Comparison of ENCODE assay signal across 6 cellular contexts in genomic region chr19:53157601-53158000, GRCh38. TPM values are rescaled to one million over a fixed set of nuclear protein-coding genes. Genes with fewer than 3 reads are reported as not detected.
DNase-seq lines count a peak whose midpoint lies in the region; ATAC-seq, FAIRE-seq and TF ChIP-seq lines count a peak whose summit lies in the region.

No MANE protein-coding gene starts in this region.

- peak overlapping the region; percentile 91 for H2AFZ ChIP-seq in PC-3 (ENCODE audit: low read length)
- H2AFZ ChIP-seq in endothelial cell of umbilical vein (ENCODE audit: low read depth, low read length), result peak overlapping the region; percentile 70
- peak overlapping the region; percentile 86 for H2AFZ ChIP-seq in smooth muscle cell (ENCODE audit: low read depth)

- peak; percentile 52; the same call in 1 of the 2 replicates for ATAC-seq in PC-3
- ATAC-seq in HG02884 (IDR thresholded peaks at IDR 0.05; ENCODE audit: unreplicated experiment), result no peak
- no peak for ATAC-seq in HG03045 (IDR thresholded peaks at IDR 0.05; ENCODE audit: unreplicated experiment)

- POLR2A ChIA-PET in PC-3 (lab: Charles Lee; ENCODE audit: unreplicated experiment) (no interaction called here), endothelial cell of umbilical vein (lab: Charles Lee) (no interaction called here)

- H4K20me1 ChIP-seq in PC-3 (ENCODE audit: low read length) (no peaks in the 10 kb centered on the region), endothelial cell of umbilical vein (replicated peaks; ENCODE audit: control insufficient read depth, extremely low read depth, insufficient read depth, low read length) (no peaks in the 10 kb centered on the region), smooth muscle cell (ENCODE audit: low read depth) (peaks cover 14% of the 10 kb centered on the region)

- peak overlapping the region; percentile 93 for H3K4me2 ChIP-seq in PC-3 (ENCODE audit: low read length)
- H3K4me2 ChIP-seq in endothelial cell of umbilical vein (ENCODE audit: insufficient read depth, low read length), result peak overlapping the region; percentile 88
- peak overlapping the region; percentile 99 for H3K4me2 ChIP-seq in smooth muscle cell

- BruUV-seq in PC-3 (replicated peaks; lab: Mats Ljungman, UMichigan), result no TSS peak
- no TSS peak for BruUV-seq in endothelial cell of umbilical vein (replicated peaks; lab: Mats Ljungman, UMichigan)

- dilution Hi-C loops in endothelial cell of umbilical vein (cut with MboI; ENCODE audit: extremely low pct_ligation_motif_present, low sequenced_read_pairs), result no loop called here

- no peaks in the 10 kb centered on the region for H3K9me1 ChIP-seq in endothelial cell of umbilical vein (replicated peaks; ENCODE audit: control insufficient read depth, extremely low read depth, insufficient read depth, low read length)

- TF ChIP-seq POLR2A in endothelial cell of umbilical vein (IDR thresholded peaks at IDR 0.05; ENCODE audit: low read depth, low read length), result no peak

- no peak for TF ChIP-seq CTCF in PC-3 (conservative IDR thresholded peaks at IDR 0.05; ENCODE audit: low read depth, low read length)
- no peak for TF ChIP-seq CTCF in endothelial cell of umbilical vein (IDR thresholded peaks at IDR 0.05; ENCODE audit: extremely low read depth in 1 of 2, insufficient read depth in 1 of 2, low read depth in 1 of 2, low read length in 2 of 2)
- no peak for TF ChIP-seq CTCF in smooth muscle cell (IDR thresholded peaks at IDR 0.05; ENCODE audit: borderline replicate concordance, insufficient read depth, poor library complexity, severe bottlenecking)

- H3K9ac ChIP-seq in PC-3 (ENCODE audit: low read length) (peak overlapping the region; percentile 64), endothelial cell of umbilical vein (replicated peaks; ENCODE audit: extremely low read depth, insufficient read depth, low read length) (peak overlapping the region; percentile 3), smooth muscle cell (ENCODE audit: low read depth) (peak overlapping the region; percentile 76)

- H3K27me3 ChIP-seq in PC-3 (ENCODE audit: low read length) (no peaks in the 10 kb centered on the region), endothelial cell of umbilical vein (ENCODE audit: control insufficient read depth in 2 of 2, insufficient read depth in 2 of 2, low read length in 2 of 2) (no peaks in the 10 kb centered on the region), smooth muscle cell (ENCODE audit: low read depth) (no peaks in the 10 kb centered on the region)

- DNase-seq in PC-3 (peak; percentile 25), endothelial cell of umbilical vein (ENCODE audit: low read depth, low spot score) (no peak), smooth muscle cell (lab: John Stamatoyannopoulos, UW; ENCODE audit: unreplicated experiment) (no peak), NCI-H1417 treated with DMSO at 0.1 percent for 48 hours (lab: John Stamatoyannopoulos, UW) (no peak)

- H3K36me3 ChIP-seq in PC-3 (ENCODE audit: low read depth, low read length) (peaks cover 19% of the 10 kb centered on the region), endothelial cell of umbilical vein (ENCODE audit: control insufficient read depth in 2 of 2, extremely low read depth in 1 of 2, insufficient read depth in 2 of 2, low read length in 2 of 2) (no peaks in the 10 kb centered on the region), smooth muscle cell (ENCODE audit: low read depth) (no peaks in the 10 kb centered on the region)

- H3K9me3 ChIP-seq in PC-3 (ENCODE audit: low read length) (peaks cover 22% of the 10 kb centered on the region), endothelial cell of umbilical vein (replicated peaks; ENCODE audit: control insufficient read depth, insufficient read depth, low read length) (peaks cover 2% of the 10 kb centered on the region), smooth muscle cell (replicated peaks; ENCODE audit: low read depth) (no peaks in the 10 kb centered on the region)

- H3K4me3 ChIP-seq in PC-3 (ENCODE audit: low read length) (peak overlapping the region; percentile 78), endothelial cell of umbilical vein (replicated peaks in 1 of 3; ENCODE audit: insufficient read depth in 1 of 3, low read depth in 1 of 3, low read length in 3 of 3) (peak overlapping the region in 2 of 3 experiments; percentile 66 to 68), smooth muscle cell (peak overlapping the region; percentile 48)

- no peaks in the 10 kb centered on the region for H3K9me2 ChIP-seq in PC-3 (replicated peaks; ENCODE audit: low read length)

- H3F3A ChIP-seq in PC-3 (ENCODE audit: low read length, unreplicated experiment) (no peaks in the 10 kb centered on the region), smooth muscle cell (ENCODE audit: low read depth) (no peaks in the 10 kb centered on the region)

- H3K79me2 ChIP-seq in PC-3 (ENCODE audit: low read length) (peaks cover 16% of the 10 kb centered on the region), endothelial cell of umbilical vein (ENCODE audit: control insufficient read depth, insufficient read depth, low read length) (no peaks in the 10 kb centered on the region), smooth muscle cell (ENCODE audit: low read depth) (peaks cover 7% of the 10 kb centered on the region)

- H3K4me1 ChIP-seq in PC-3 (ENCODE audit: insufficient read depth, low read length) (0 out of 2 replicates have a peak, but pooled peaks cover 10% of the 10 kb centered on the region), endothelial cell of umbilical vein (ENCODE audit: control insufficient read depth, extremely low read depth, insufficient read depth, low read length) (peaks cover 8% of the 10 kb centered on the region), smooth muscle cell (ENCODE audit: low read depth) (peaks cover 8% of the 10 kb centered on the region)

- intact Hi-C loops in PC-3 (cut with micrococcal nuclease) (no loop called here), endothelial cell of umbilical vein (cut with micrococcal nuclease) (no loop called here)

- H3K27ac ChIP-seq in PC-3 (ENCODE audit: low read length) (no peak overlapping the region), endothelial cell of umbilical vein (ENCODE audit: insufficient read depth, low read depth, low read length) (no peak overlapping the region), smooth muscle cell (ENCODE audit: low read depth) (peak overlapping the region; percentile 19)

- WGBS in smooth muscle cell (ENCODE audit: low lambda C conversion rate), result 29% methylated on average over 7 of the region's 7 CpGs

- no peak for FAIRE-seq in endothelial cell of umbilical vein (lab: Jason Lieb, UNC)

- CTCF ChIA-PET in PC-3 (lab: Charles Lee) (no interaction called here), endothelial cell of umbilical vein (lab: Charles Lee) (interaction anchor here (1.8 kb wide), 1 partner anchor 81 kb away, joined by 11 read pairs; no protein-coding TSS in a partner anchor)

TF ChIP-seq in endothelial cell of umbilical vein, 7 proteins besides CTCF, POLR2A, EP300 and RAD21 (continues in another document):
- no peak for TF ChIP-seq POLR2AphosphoS5 (IDR thresholded peaks at IDR 0.05; ENCODE audit: insufficient read depth, low read depth, low read length)

RNA-seq across cellular contexts. Expression of gene ZNF347, which starts 1.3 kb away (rescaled TPM):
- total RNA-seq in PC-3 (2014; rRNA removed) (8.5 and 9.1 TPM in 2 replicates), endothelial cell of umbilical vein (6.3 and 6.6 TPM in 2 replicates), smooth muscle cell (9.9 and 17.8 TPM in 2 replicates)
- polyA plus RNA-seq in endothelial cell of umbilical vein (0.94 and 1.5 TPM in 2 replicates), smooth muscle cell (4.5 and 4.7 TPM in 2 replicates)
- 1.9 and 2.1 TPM in 2 replicates for polyA plus RNA-seq in endothelial cell of umbilical vein (2011; cell fraction: cytosol; rRNA removed)
- polyA plus RNA-seq in endothelial cell of umbilical vein (2011; cell fraction: nucleus; rRNA removed), result 3.3 and 4.3 TPM in 2 replicates
- 1.9 and 2.5 TPM in 2 replicates for polyA plus RNA-seq in endothelial cell of umbilical vein (2012)
- polyA minus RNA-seq in endothelial cell of umbilical vein, result 4.8 and 5.5 TPM in 2 replicates
- polyA minus RNA-seq in endothelial cell of umbilical vein (2011; cell fraction: cytosol; rRNA and poly(A)+ RNA removed), result not detected
- 4.0 and 8.1 TPM in 2 replicates for polyA minus RNA-seq in endothelial cell of umbilical vein (2011; cell fraction: nucleus; rRNA and poly(A)+ RNA removed)

RNA-seq across cellular contexts. Expression of gene ZNF415, which starts 24.9 kb away (rescaled TPM):
- 1.3 and 5.2 TPM in 2 replicates for total RNA-seq in PC-3 (2014; rRNA removed)
- 0.69 TPM in 1 of 2 replicates, not detected in the other for total RNA-seq in endothelial cell of umbilical vein
- polyA plus RNA-seq in endothelial cell of umbilical vein, result 0.30 and 0.48 TPM in 2 replicates
- 0.38 and 0.53 TPM in 2 replicates for polyA plus RNA-seq in endothelial cell of umbilical vein (2011; cell fraction: cytosol; rRNA removed)
- 0.41 and 0.55 TPM in 2 replicates for polyA plus RNA-seq in endothelial cell of umbilical vein (2011; cell fraction: nucleus; rRNA removed)
- polyA plus RNA-seq in endothelial cell of umbilical vein (2012), result 0.30 and 0.40 TPM in 2 replicates
- 1.0 TPM in 1 of 2 replicates, not detected in the other for polyA minus RNA-seq in endothelial cell of umbilical vein
- polyA minus RNA-seq in endothelial cell of umbilical vein (2011; cell fraction: cytosol; rRNA and poly(A)+ RNA removed), result not detected
- 0.24 and 0.58 TPM in 2 replicates for polyA minus RNA-seq in endothelial cell of umbilical vein (2011; cell fraction: nucleus; rRNA and poly(A)+ RNA removed)
- 14.8 and 48.7 TPM in 2 replicates for total RNA-seq in smooth muscle cell
- 6.7 and 12.4 TPM in 2 replicates for polyA plus RNA-seq in smooth muscle cell

RNA-seq across cellular contexts. Expression of gene ZNF665, which starts 35.6 kb away (rescaled TPM):
- 0.77 and 0.81 TPM in 2 replicates for total RNA-seq in PC-3 (2014; rRNA removed)
- 1.8 and 2.1 TPM in 2 replicates for total RNA-seq in endothelial cell of umbilical vein
- 1.3 and 2.7 TPM in 2 replicates for polyA plus RNA-seq in endothelial cell of umbilical vein
- polyA plus RNA-seq in endothelial cell of umbilical vein (2011; cell fraction: cytosol; rRNA removed), result 2.4 and 3.1 TPM in 2 replicates
- polyA plus RNA-seq in endothelial cell of umbilical vein (2011; cell fraction: nucleus; rRNA removed), result 2.0 and 3.8 TPM in 2 replicates
- 1.6 and 2.2 TPM in 2 replicates for polyA plus RNA-seq in endothelial cell of umbilical vein (2012)
- 0.78 and 2.6 TPM in 2 replicates for polyA minus RNA-seq in endothelial cell of umbilical vein
- polyA minus RNA-seq in endothelial cell of umbilical vein (2011; cell fraction: cytosol; rRNA and poly(A)+ RNA removed), result not detected
- 1.4 and 3.9 TPM in 2 replicates for polyA minus RNA-seq in endothelial cell of umbilical vein (2011; cell fraction: nucleus; rRNA and poly(A)+ RNA removed)
- 2.8 and 9.9 TPM in 2 replicates for total RNA-seq in smooth muscle cell
- 4.4 and 6.0 TPM in 2 replicates for polyA plus RNA-seq in smooth muscle cell

RNA-seq across cellular contexts. Expression of gene ZNF160, which starts 54.4 kb away (rescaled TPM):
- 22.3 and 25.1 TPM in 2 replicates for total RNA-seq in PC-3 (2014; rRNA removed)
- total RNA-seq in endothelial cell of umbilical vein, result 16.4 and 19.7 TPM in 2 replicates
- polyA plus RNA-seq in endothelial cell of umbilical vein, result 11.3 and 12.7 TPM in 2 replicates
- 5.5 and 7.4 TPM in 2 replicates for polyA plus RNA-seq in endothelial cell of umbilical vein (2011; cell fraction: cytosol; rRNA removed)
- 41.5 and 48.5 TPM in 2 replicates for polyA plus RNA-seq in endothelial cell of umbilical vein (2011; cell fraction: nucleus; rRNA removed)
- polyA plus RNA-seq in endothelial cell of umbilical vein (2012), result 9.7 and 10.2 TPM in 2 replicates
- 18.4 and 23.5 TPM in 2 replicates for polyA minus RNA-seq in endothelial cell of umbilical vein
- 5.2 TPM for polyA minus RNA-seq in endothelial cell of umbilical vein (2011; cell fraction: cytosol; rRNA and poly(A)+ RNA removed)
- 39.6 and 44.2 TPM in 2 replicates for polyA minus RNA-seq in endothelial cell of umbilical vein (2011; cell fraction: nucleus; rRNA and poly(A)+ RNA removed)
- 36.0 and 37.8 TPM in 2 replicates for total RNA-seq in smooth muscle cell
- polyA plus RNA-seq in smooth muscle cell, result 18.5 and 22.3 TPM in 2 replicates

Comparison
In these comparisons a context has a peak if more than half of its experiments do, and no peak if none do; other contexts are left out.
1. H3K9ac ChIP-seq: peak in every context shown above with its lines; median percentile 76 in smooth muscle cell; 64 in PC-3; 3 in endothelial cell of umbilical vein.